In genomic region chr15:80988148-80988796, GRCh38 we compare ENCODE assay signal across 9 cellular contexts. TPM values are rescaled to one million over a fixed set of nuclear protein-coding genes. Genes with fewer than 3 reads are reported as not detected.
DNase-seq lines count a peak whose midpoint lies in the region; ATAC-seq, FAIRE-seq and TF ChIP-seq lines count a peak whose summit lies in the region.
"Had no signal": no experiment of that assay in that cellular context is flagged by ENCODE, and none has a peak within 500 bp of the region (broad histone marks: within the 10 kb centered on the region; RNA-seq: fewer than 3 reads in every experiment).

No MANE protein-coding gene starts in this region.

- FAIRE-seq in HTR-8/SVneo (lab: Jason Lieb, UNC): no peak
- FAIRE-seq: GM12892 had no signal

- POLR2A ChIA-PET in AG04449 (lab: Yijun Ruan, JAX): no interaction called here

- CTCF ChIA-PET in AG04449 (lab: Yijun Ruan, JAX): interaction anchor here (0.9 to 5.6 kb wide), 5 partner anchors 8 to 278 kb away, joined by 3 to 34 read pairs (median 9); no protein-coding TSS in a partner anchor

- TF ChIP-seq CTCF in AG04449 (IDR thresholded peaks at IDR 0.05; ENCODE audit: insufficient read depth, low read length, missing control alignments) (no peak), choroid plexus epithelial cell (conservative IDR thresholded peaks at IDR 0.05; ENCODE audit: low read depth, low read length) (no peak)

- H3K4me3 Mint-ChIP-seq in IgD-negative memory B cell: peak overlapping the region; percentile 96 to 99 (median 98)

- no peak for ATAC-seq in HG02981 (IDR thresholded peaks at IDR 0.05; ENCODE audit: unreplicated experiment)

- H3K4me3 ChIP-seq in AG04449 (ENCODE audit: low read depth, low read length): peak overlapping the region; percentile 90
- H3K4me3 ChIP-seq in choroid plexus epithelial cell (ENCODE audit: low read depth, low read length): peak overlapping the region; percentile 97

- peaks cover 2% of the 10 kb centered on the region for H3K36me3 Mint-ChIP-seq in IgD-negative memory B cell

- no peaks in the 10 kb centered on the region for H3K27me3 Mint-ChIP-seq in IgD-negative memory B cell

- no peaks in the 10 kb centered on the region for H3K9me3 Mint-ChIP-seq in IgD-negative memory B cell

- peaks cover 42 to 55% (median 50%) of the 10 kb centered on the region in 3 donors for H3K4me1 Mint-ChIP-seq in IgD-negative memory B cell

- DNase-seq in AG04449 (ENCODE audit: low read depth, low spot score) (no peak), choroid plexus epithelial cell (ENCODE audit: low read depth) (no peak), myocyte (ENCODE audit: low read depth) (peak; percentile 66), HTR-8/SVneo (ENCODE audit: insufficient read length, low spot score) (no peak), iPS-NIHi7 (ENCODE audit: extremely low spot score) (no peak), NCI-H146 (lab: John Stamatoyannopoulos, UW) (no peak)

- H3K27ac Mint-ChIP-seq in IgD-negative memory B cell: peak overlapping the region; percentile 83 to 97 (median 90)

RNA-seq across cellular contexts. Expression of gene MESD, which starts 1.3 kb away (rescaled TPM):
- 21.9 TPM for polyA plus RNA-seq in IgD-negative memory B cell
- 17.5 and 26.3 TPM in 2 replicates for total RNA-seq in myocyte
- 32.4 TPM for polyA plus RNA-seq in myocyte (2012)

RNA-seq across cellular contexts. Expression of gene TLNRD1, which starts 12.5 kb away (rescaled TPM):
- polyA plus RNA-seq in IgD-negative memory B cell: 4.6 TPM
- 20.9 and 24.7 TPM in 2 replicates for total RNA-seq in myocyte
- polyA plus RNA-seq in myocyte (2012): 8.7 TPM
